ENCODE assay signal across 9 cellular contexts in the genomic region with DNA sequence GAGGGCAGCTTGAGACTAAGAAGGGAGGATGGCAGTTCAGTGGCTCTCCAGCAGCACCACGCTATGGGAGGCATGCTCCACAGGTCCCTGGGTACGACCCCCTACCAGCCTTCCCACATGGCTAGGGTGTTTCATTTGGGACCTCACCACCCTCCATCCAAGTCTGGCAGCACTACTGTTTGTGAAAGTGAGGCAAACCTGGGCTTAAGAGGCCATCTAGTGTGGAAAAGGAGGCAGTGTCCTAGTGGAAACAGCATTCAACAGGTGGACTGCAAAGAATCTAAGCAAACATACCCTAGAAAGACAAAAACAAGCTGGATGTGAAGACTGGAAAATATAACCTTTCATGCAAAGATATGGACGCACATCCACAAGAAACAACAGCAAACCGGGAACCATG. TPM values are rescaled to one million over a fixed set of nuclear protein-coding genes. Genes with fewer than 3 reads are reported as not detected.
DNase-seq lines count a peak whose midpoint lies in the region; ATAC-seq and TF ChIP-seq lines count a peak whose summit lies in the region.
"Had no signal": no experiment of that assay in that cellular context is flagged by ENCODE, and none has a peak within 500 bp of the region (broad histone marks: within the 10 kb centered on the region; RNA-seq: fewer than 3 reads in every experiment).

No MANE protein-coding gene starts in this region.

- TF ChIP-seq POLR2A in lower leg skin (IDR thresholded peaks at IDR 0.05), result no peak

- no peaks in the 10 kb centered on the region for H3K36me3 Mint-ChIP-seq in neural progenitor cell

- no peak overlapping the region for H3K4me2 ChIP-seq in neural progenitor cell

- H3K27me3 ChIP-seq in neural progenitor cell, result no peaks in the 10 kb centered on the region

- H4K20me1 ChIP-seq in neural progenitor cell (ENCODE audit: low read depth), result no peaks in the 10 kb centered on the region

- no peaks in the 10 kb centered on the region for H3K27me3 Mint-ChIP-seq in neural progenitor cell (ENCODE audit: insufficient read depth, low read depth)

- H3K79me2 ChIP-seq in neural progenitor cell (ENCODE audit: low read depth), result no peaks in the 10 kb centered on the region

- peak; percentile 60 for TF ChIP-seq CTCF in GM12872 (IDR thresholded peaks at IDR 0.05; ENCODE audit: insufficient read depth, low read depth, low read length)
- peak; percentile 71 for TF ChIP-seq CTCF in neural progenitor cell (IDR thresholded peaks at IDR 0.05)
- no peak for TF ChIP-seq CTCF in lower leg skin (IDR thresholded peaks at IDR 0.05)

- H3K4me3 ChIP-seq in neural progenitor cell (no peak overlapping the region), lower leg skin (ENCODE audit: low read depth, poor library complexity, severe bottlenecking) (no peak overlapping the region)

- WGBS in lower leg skin, 2 donors, result 46 to 56% methylated on average over 4 of the region's 4 CpGs

- no peak overlapping the region for H3K27ac ChIP-seq in neural progenitor cell

- H3K27ac Mint-ChIP-seq in neural progenitor cell, result no peak overlapping the region

- H3K9me3 ChIP-seq in neural progenitor cell (ENCODE audit: low read depth), result peaks cover 11% of the 10 kb centered on the region

- intact Hi-C loops in lower leg skin (cut with DNase I; ENCODE audit: low total_unique reads), result no loop called here

- DNase-seq in NCI-H82 (lab: John Stamatoyannopoulos, UW) (peak; percentile 64), dermis blood vessel endothelial cell (peak; percentile 50), neural progenitor cell (ENCODE audit: low spot score) (peak; percentile 65), GDM1 (lab: John Stamatoyannopoulos, UW) (no peak), lower leg skin (ENCODE audit: low spot score in 2 of 2) (no peak)
- no peak for DNase-seq in effector CD8-positive, alpha-beta T cell (lab: John Stamatoyannopoulos, UW)

- H3F3A ChIP-seq in neural progenitor cell (ENCODE audit: low read depth), result peaks cover 7% of the 10 kb centered on the region

- no peak overlapping the region for H3K9ac ChIP-seq in neural progenitor cell

- H3K4me3 Mint-ChIP-seq in neural progenitor cell, result no peak overlapping the region

- peaks cover 8% of the 10 kb centered on the region for H3K9me3 Mint-ChIP-seq in neural progenitor cell

- H3K4me1 Mint-ChIP-seq in neural progenitor cell, result peaks cover 14% of the 10 kb centered on the region

- ATAC-seq in GM18517 (IDR thresholded peaks at IDR 0.05; ENCODE audit: unreplicated experiment), result no peak

- no peak overlapping the region for H2AFZ ChIP-seq in neural progenitor cell (replicated peaks)

- H3K4me1 ChIP-seq in neural progenitor cell, result peaks cover 12% of the 10 kb centered on the region

- H3K36me3 ChIP-seq in neural progenitor cell, result no peaks in the 10 kb centered on the region

RNA-seq across cellular contexts. Expression of a gene that starts 4.8 kb away (rescaled TPM):
- total RNA-seq in dermis blood vessel endothelial cell (not detected in 2 replicates), neural progenitor cell (ENCODE audit: low replicate concordance) (0.69 and 0.90 TPM in 2 replicates), lower leg skin (not detected)
- total RNA-seq: urinary bladder had no signal

Comparison
In these comparisons a context has a peak if more than half of its experiments do, and no peak if none do; other contexts are left out.
1. CTCF ChIP-seq: peak in GM12872 (single experiment) and neural progenitor cell (single experiment); none in lower leg skin (0 of 3).
2. DNase-seq: peak in NCI-H82 (single experiment), dermis blood vessel endothelial cell (single experiment) and neural progenitor cell (single experiment); none in effector CD8-positive, alpha-beta T cell (single experiment), GDM1 (single experiment) and lower leg skin (0 of 2).